ENCODE assay signal across 8 cellular contexts in genomic region chrX:80810365-80810978, GRCh38. TPM values are rescaled to one million over a fixed set of nuclear protein-coding genes. Genes with fewer than 3 reads are reported as not detected.
DNase-seq lines count a peak whose midpoint lies in the region; ATAC-seq and TF ChIP-seq lines count a peak whose summit lies in the region.

No MANE protein-coding gene starts in this region.

- peak overlapping the region; percentile 90 for H3K27ac Mint-ChIP-seq in activated T-cell treated with anti-CD3 and anti-CD28 coated beads, Interleukin-2, amount 50 U/mL, for 24 hours
- peak overlapping the region; percentile 84 for H3K27ac Mint-ChIP-seq in activated CD8-positive, alpha-beta T cell treated with anti-CD3 and anti-CD28 coated beads for 36 hours

- POLR2A ChIA-PET in activated CD8-positive, alpha-beta T cell treated with anti-CD3 and anti-CD28 coated beads for 36 hours (lab: Charles Lee), result interaction anchor here (1.5 kb wide), 1 partner anchor 392 kb away, joined by 3 read pairs; the partner anchor contains the start of genes HMGN5 and SH3BGRL

- H3K4me1 ChIP-seq in stomach smooth muscle (ENCODE audit: control insufficient read depth, insufficient read depth, low read length), result no peaks in the 10 kb centered on the region

- intact Hi-C loops in activated CD8-positive, alpha-beta T cell treated with anti-CD3 and anti-CD28 coated beads for 36 hours (cut with micrococcal nuclease), result no loop called here

- H3K4me3 Mint-ChIP-seq in activated T-cell treated with anti-CD3 and anti-CD28 coated beads, Interleukin-2, amount 50 U/mL, for 24 hours, result peak overlapping the region; percentile 86
- peak overlapping the region; percentile 88 for H3K4me3 Mint-ChIP-seq in activated CD8-positive, alpha-beta T cell treated with anti-CD3 and anti-CD28 coated beads for 36 hours

- DNase-seq in activated T-cell treated with anti-CD3 and anti-CD28 coated beads, Interleukin-2, amount 50 U/mL, for 24 hours, result no peak
- DNase-seq in activated T-cell treated with anti-CD3 and anti-CD28 coated beads for 4 hours (no peak), NCI-H1048 (lab: John Stamatoyannopoulos, UW) (no peak)
- no peak for DNase-seq in activated CD8-positive, alpha-beta T cell treated with anti-CD3 and anti-CD28 coated beads for 36 hours
- DNase-seq in activated CD8-positive, alpha-beta memory T cell treated with anti-CD3 and anti-CD28 coated beads for 24 hours, result no peak

- no peak for ATAC-seq in activated CD8-positive, alpha-beta T cell treated with anti-CD3 and anti-CD28 coated beads for 36 hours
- ATAC-seq in HG02840 (IDR thresholded peaks at IDR 0.05; ENCODE audit: low FRiP score, unreplicated experiment), result no peak

- no peaks in the 10 kb centered on the region for H3K27me3 Mint-ChIP-seq in activated T-cell treated with anti-CD3 and anti-CD28 coated beads, Interleukin-2, amount 50 U/mL, for 24 hours
- H3K27me3 Mint-ChIP-seq in activated CD8-positive, alpha-beta T cell treated with anti-CD3 and anti-CD28 coated beads for 36 hours, result no peaks in the 10 kb centered on the region

- CTCF ChIA-PET in activated CD8-positive, alpha-beta T cell treated with anti-CD3 and anti-CD28 coated beads for 36 hours (lab: Charles Lee), result interaction anchor here (0.7 kb wide), 1 partner anchor 310 kb away, joined by 3 read pairs; no protein-coding TSS in a partner anchor

- no peaks in the 10 kb centered on the region for H3K9me3 Mint-ChIP-seq in activated T-cell treated with anti-CD3 and anti-CD28 coated beads, Interleukin-2, amount 50 U/mL, for 24 hours
- no peaks in the 10 kb centered on the region for H3K9me3 Mint-ChIP-seq in activated CD8-positive, alpha-beta T cell treated with anti-CD3 and anti-CD28 coated beads for 36 hours

- no peaks in the 10 kb centered on the region for H3K27me3 ChIP-seq in stomach smooth muscle (ENCODE audit: control insufficient read depth in 1 of 2, insufficient read depth in 2 of 2, low read length in 2 of 2)

- peaks cover 2% of the 10 kb centered on the region for H3K9me3 ChIP-seq in iPS-18c (ENCODE audit: control insufficient read depth, insufficient read depth, low read length)
- H3K9me3 ChIP-seq in stomach smooth muscle (ENCODE audit: control insufficient read depth in 2 of 2, low read length in 2 of 2), result peaks cover 0 to 1% of the 10 kb centered on the region in 2 donors

- peaks cover 28% of the 10 kb centered on the region for H3K4me1 Mint-ChIP-seq in activated T-cell treated with anti-CD3 and anti-CD28 coated beads, Interleukin-2, amount 50 U/mL, for 24 hours (ENCODE audit: low read depth)
- peaks cover 21% of the 10 kb centered on the region for H3K4me1 Mint-ChIP-seq in activated CD8-positive, alpha-beta T cell treated with anti-CD3 and anti-CD28 coated beads for 36 hours (ENCODE audit: low read depth)

- H3K36me3 ChIP-seq in stomach smooth muscle (ENCODE audit: control insufficient read depth in 2 of 2, insufficient read depth in 2 of 2, low read length in 2 of 2), result no peaks in the 10 kb centered on the region

- H3K9ac ChIP-seq in stomach smooth muscle (ENCODE audit: low read length in 2 of 2), result peak overlapping the region; percentile 82 to 84

- H3K4me3 ChIP-seq in iPS-18c (ENCODE audit: insufficient read depth, low read depth, low read length), result peak overlapping the region; percentile 54
- peak overlapping the region; percentile 69 to 75 for H3K4me3 ChIP-seq in stomach smooth muscle (ENCODE audit: low read length in 2 of 2)

- no peak for TF ChIP-seq CTCF in activated CD8-positive, alpha-beta T cell treated with anti-CD3 and anti-CD28 coated beads for 36 hours (IDR thresholded peaks at IDR 0.05)

- H3K27ac ChIP-seq in stomach smooth muscle (ENCODE audit: low read length), result peak overlapping the region; percentile 41

- peaks cover 11% of the 10 kb centered on the region for H3K36me3 Mint-ChIP-seq in activated T-cell treated with anti-CD3 and anti-CD28 coated beads, Interleukin-2, amount 50 U/mL, for 24 hours (ENCODE audit: low read depth)
- H3K36me3 Mint-ChIP-seq in activated CD8-positive, alpha-beta T cell treated with anti-CD3 and anti-CD28 coated beads for 36 hours (ENCODE audit: low read depth), result peaks cover 3% of the 10 kb centered on the region

RNA-seq across cellular contexts. Expression of gene BRWD3, which starts 0.8 kb away (rescaled TPM):
- 10 to 100 TPM; 17.6 to 17.9 TPM for total RNA-seq in activated CD8-positive, alpha-beta T cell treated with anti-CD3 and anti-CD28 coated beads for 36 hours
